In genomic region chr5:10642367-10642766, GRCh38 we compare ENCODE assay signal across 23 cellular contexts.
DNase-seq lines count a peak whose midpoint lies in the region; ATAC-seq and TF ChIP-seq lines count a peak whose summit lies in the region.
"Had no signal": no experiment of that assay in that cellular context is flagged by ENCODE, and none has a peak within 500 bp of the region (broad histone marks: within the 10 kb centered on the region; RNA-seq: fewer than 3 reads in every experiment).

No MANE protein-coding gene starts in this region.

- no peak overlapping the region for H2BK15ac ChIP-seq in mesendoderm (replicated peaks; ENCODE audit: low read depth)

- H3K27ac ChIP-seq in neutrophil (peak overlapping the region; percentile 74), mesendoderm (ENCODE audit: low read depth, low read length) (no peak overlapping the region)
- H3K27ac ChIP-seq: BLaER1 treated with 17β-estradiol and CSF1 and Interleukin-3, amounts not matched to agents 10 nM and 100 nM; SJCRH30 had no signal

- H3K27me3 Mint-ChIP-seq in natural killer cell treated with Interleukin-12 subunit alpha and Interleukin-12 subunit beta and Interleukin-15 and Interleukin-18, amount 100 ng/mL, for 72 hours = peaks cover 0 to 2% of the 10 kb centered on the region in 2 donors
- no peaks in the 10 kb centered on the region for H3K27me3 Mint-ChIP-seq in natural killer cell (ENCODE audit: low read depth in 2 of 2)
- H3K27me3 Mint-ChIP-seq in activated T-helper 1 cell treated with anti-CD3 and anti-CD28 coated beads, Interleukin-12 subunit alpha, Interleukin-12 subunit beta, Interleukin-2, Interleukin-4 antibody, amounts not matched to agents 30 ng/mL and 10 ng/mL and 1 ng/mL, durations not matched to agents 14 hours and 24 hours and 36 hours (ENCODE audit: insufficient read depth) = no peaks in the 10 kb centered on the region
- H3K27me3 Mint-ChIP-seq: CD4-positive, alpha-beta memory T cell had no signal

- H3K27ac Mint-ChIP-seq in natural killer cell treated with Interleukin-12 subunit alpha and Interleukin-12 subunit beta and Interleukin-15 and Interleukin-18, amount 100 ng/mL, for 72 hours = peak overlapping the region; percentile 11 to 17
- no peak overlapping the region for H3K27ac Mint-ChIP-seq in natural killer cell
- peak overlapping the region; percentile 31 for H3K27ac Mint-ChIP-seq in activated T-helper 1 cell treated with anti-CD3 and anti-CD28 coated beads, Interleukin-12 subunit alpha, Interleukin-12 subunit beta, Interleukin-2, Interleukin-4 antibody, amounts not matched to agents 30 ng/mL and 10 ng/mL and 1 ng/mL, durations not matched to agents 14 hours and 24 hours and 36 hours

- intact Hi-C loops in natural killer cell (cut with micrococcal nuclease) = no loop called here
- intact Hi-C loops in activated T-helper 1 cell treated with anti-CD3 and anti-CD28 coated beads, Interleukin-12 subunit alpha, Interleukin-12 subunit beta, Interleukin-2, Interleukin-4 antibody, amounts not matched to agents 30 ng/mL and 10 ng/mL and 1 ng/mL, durations not matched to agents 14 hours and 24 hours and 36 hours (cut with micrococcal nuclease) = no loop called here

- peaks cover 1% of the 10 kb centered on the region for H3K79me1 ChIP-seq in mesendoderm (ENCODE audit: low read length)

- no peak overlapping the region for H2BK5ac ChIP-seq in mesendoderm (ENCODE audit: low read length)

- H3K4me3 ChIP-seq in neutrophil (ENCODE audit: low read depth in 1 of 2, low read length in 1 of 2) (no peak overlapping the region), mesendoderm (ENCODE audit: low read length) (no peak overlapping the region)
- H3K4me3 ChIP-seq: BLaER1 treated with 17β-estradiol and CSF1 and Interleukin-3, amounts not matched to agents 10 nM and 100 nM; MG63; SJCRH30 had no signal

- no peak overlapping the region for H3K18ac ChIP-seq in mesendoderm (ENCODE audit: low read length)

- H3K9ac ChIP-seq in mesendoderm (ENCODE audit: low read length) = no peak overlapping the region
- H3K9ac ChIP-seq: BLaER1 treated with 17β-estradiol and CSF1 and Interleukin-3, amounts not matched to agents 10 nM and 100 nM had no signal

- no peak overlapping the region for H2AK5ac ChIP-seq in mesendoderm (ENCODE audit: low read length)

- H3K23ac ChIP-seq in mesendoderm (ENCODE audit: low read length) = no peak overlapping the region

- H4K8ac ChIP-seq in mesendoderm (ENCODE audit: low read depth, low read length) = no peak overlapping the region

- ATAC-seq in natural killer cell treated with Interleukin-12 subunit alpha and Interleukin-12 subunit beta and Interleukin-15 and Interleukin-18, amount 100 ng/mL, for 72 hours = no peak
- no peak for ATAC-seq in natural killer cell
- ATAC-seq: PC-3, SK-N-SH treated with all-trans-retinoic acid at 6 μM for 48 hours had no signal

- no peak overlapping the region for H2BK120ac ChIP-seq in mesendoderm (ENCODE audit: low read depth, low read length)

- peaks cover 21 to 26% of the 10 kb centered on the region in 2 experiments for H3K4me1 ChIP-seq in neutrophil (ENCODE audit: control insufficient read depth in 1 of 2, insufficient read depth in 1 of 2, low read depth in 1 of 2, low read length in 1 of 2)
- H3K4me1 ChIP-seq in mesendoderm (ENCODE audit: control insufficient read depth, low read depth, low read length) = peaks cover 3% of the 10 kb centered on the region
- H3K4me1 ChIP-seq: SJCRH30 had no signal

- no CpG with 5 or more reads among the region's 7 CpGs for WGBS in mesendoderm (ENCODE audit: extremely low coverage, insufficient coverage, low lambda C conversion rate)

- H3K27me3 ChIP-seq in neutrophil (no peaks in the 10 kb centered on the region), mesendoderm (ENCODE audit: insufficient read depth, low read length, poor library complexity) (no peaks in the 10 kb centered on the region)
- H3K27me3 ChIP-seq: BLaER1 treated with 17β-estradiol and CSF1 and Interleukin-3, amounts not matched to agents 10 nM and 100 nM; MG63; SJCRH30 had no signal

- H3K56ac ChIP-seq in mesendoderm (ENCODE audit: low read length) = no peak overlapping the region

- no peak overlapping the region for H4K5ac ChIP-seq in mesendoderm (ENCODE audit: low read length)

- H3K4me1 Mint-ChIP-seq in natural killer cell treated with Interleukin-12 subunit alpha and Interleukin-12 subunit beta and Interleukin-15 and Interleukin-18, amount 100 ng/mL, for 72 hours (ENCODE audit: low read depth in 2 of 2) = peaks cover 24 to 32% of the 10 kb centered on the region in 2 donors
- peaks cover 9 to 33% of the 10 kb centered on the region in 2 donors for H3K4me1 Mint-ChIP-seq in natural killer cell
- H3K4me1 Mint-ChIP-seq in activated T-helper 1 cell treated with anti-CD3 and anti-CD28 coated beads, Interleukin-12 subunit alpha, Interleukin-12 subunit beta, Interleukin-2, Interleukin-4 antibody, amounts not matched to agents 30 ng/mL and 10 ng/mL and 1 ng/mL, durations not matched to agents 14 hours and 24 hours and 36 hours (ENCODE audit: low read depth) = peaks cover 47% of the 10 kb centered on the region

- no peak overlapping the region for H3K4ac ChIP-seq in mesendoderm (ENCODE audit: low read depth, low read length)

- peaks cover 17% of the 10 kb centered on the region for H3K36me3 Mint-ChIP-seq in natural killer cell treated with Interleukin-12 subunit alpha and Interleukin-12 subunit beta and Interleukin-15 and Interleukin-18, amount 100 ng/mL, for 72 hours
- H3K36me3 Mint-ChIP-seq in natural killer cell = no peaks in the 10 kb centered on the region
- peaks cover 28% of the 10 kb centered on the region for H3K36me3 Mint-ChIP-seq in activated T-helper 1 cell treated with anti-CD3 and anti-CD28 coated beads, Interleukin-12 subunit alpha, Interleukin-12 subunit beta, Interleukin-2, Interleukin-4 antibody, amounts not matched to agents 30 ng/mL and 10 ng/mL and 1 ng/mL, durations not matched to agents 14 hours and 24 hours and 36 hours (ENCODE audit: low read depth)

- no peak overlapping the region for H3K4me3 Mint-ChIP-seq in natural killer cell treated with Interleukin-12 subunit alpha and Interleukin-12 subunit beta and Interleukin-15 and Interleukin-18, amount 100 ng/mL, for 72 hours
- no peak overlapping the region for H3K4me3 Mint-ChIP-seq in natural killer cell
- H3K4me3 Mint-ChIP-seq in activated T-helper 1 cell treated with anti-CD3 and anti-CD28 coated beads, Interleukin-12 subunit alpha, Interleukin-12 subunit beta, Interleukin-2, Interleukin-4 antibody, amounts not matched to agents 30 ng/mL and 10 ng/mL and 1 ng/mL, durations not matched to agents 14 hours and 24 hours and 36 hours = no peak overlapping the region
- H3K4me3 Mint-ChIP-seq: CD4-positive, alpha-beta memory T cell had no signal

- H3K9me3 Mint-ChIP-seq in natural killer cell treated with Interleukin-12 subunit alpha and Interleukin-12 subunit beta and Interleukin-15 and Interleukin-18, amount 100 ng/mL, for 72 hours = peaks cover 3% of the 10 kb centered on the region
- H3K9me3 Mint-ChIP-seq in natural killer cell = peaks cover 4% of the 10 kb centered on the region in 2 donors
- H3K9me3 Mint-ChIP-seq in activated T-helper 1 cell treated with anti-CD3 and anti-CD28 coated beads, Interleukin-12 subunit alpha, Interleukin-12 subunit beta, Interleukin-2, Interleukin-4 antibody, amounts not matched to agents 30 ng/mL and 10 ng/mL and 1 ng/mL, durations not matched to agents 14 hours and 24 hours and 36 hours = peaks cover 6% of the 10 kb centered on the region

- peaks cover 2% of the 10 kb centered on the region for H3K79me2 ChIP-seq in mesendoderm (ENCODE audit: control insufficient read depth, insufficient read depth, low read length)

- no peak overlapping the region for H3K4me2 ChIP-seq in mesendoderm (ENCODE audit: low read length)

- TF ChIP-seq CTCF in natural killer cell (IDR thresholded peaks at IDR 0.05) (no peak), neutrophil (IDR thresholded peaks at IDR 0.05) (no peak)

- H3K36me3 ChIP-seq in neutrophil = peaks cover 10% of the 10 kb centered on the region
- H3K36me3 ChIP-seq in mesendoderm (ENCODE audit: control insufficient read depth, insufficient read depth, low read length) = no peaks in the 10 kb centered on the region
- H3K36me3 ChIP-seq: SJCRH30 had no signal

- H3K9me3 ChIP-seq in neutrophil = no peaks in the 10 kb centered on the region
- H3K9me3 ChIP-seq: MG63, SJCRH30 had no signal

- DNase-seq in natural killer cell treated with Interleukin-12 subunit alpha and Interleukin-12 subunit beta and Interleukin-15 and Interleukin-18, amount 100 ng/mL, for 72 hours (ENCODE audit: low spot score) = peak; percentile 12
- DNase-seq in natural killer cell (no peak), mesendoderm (no peak), HUDEP-2 (lab: John Stamatoyannopoulos, UW; ENCODE audit: unreplicated experiment in 76 of 76) (no peak), DMS53 (lab: John Stamatoyannopoulos, UW) (no peak)
- DNase-seq in activated T-helper 1 cell treated with anti-CD3 and anti-CD28 coated beads, Interleukin-12 subunit alpha, Interleukin-12 subunit beta, Interleukin-2, Interleukin-4 antibody, amounts not matched to agents 30 ng/mL and 10 ng/mL and 1 ng/mL, durations not matched to agents 14 hours and 24 hours and 36 hours (ENCODE audit: low spot score) = no peak
- DNase-seq: CD4-positive, alpha-beta memory T cell; COR-L47; GDM1; KG1; MG63; NCI-H1105 treated with DMSO at 0.1 percent for 48 hours; NCI-H146; NCI-H1930; NCI-H2107; NCI-H524 treated with DMSO at 0.1 percent for 48 hours; NCI-H774; NK-92 treated with Interleukin-12 subunit alpha and Interleukin-12 subunit beta, amount 100 ng/mL, for 24 hours; PC-3; SJCRH30 had no signal

Comparison
In these comparisons a context has a peak if more than half of its experiments do, and no peak if none do; other contexts are left out.
1. H3K27ac Mint-ChIP-seq: peak in natural killer cell treated with Interleukin-12 subunit alpha and Interleukin-12 subunit beta and Interleukin-15 and Interleukin-18, amount 100 ng/mL, for 72 hours (2 of 2) and activated T-helper 1 cell treated with anti-CD3 and anti-CD28 coated beads, Interleukin-12 subunit alpha, Interleukin-12 subunit beta, Interleukin-2, Interleukin-4 antibody, amounts not matched to agents 30 ng/mL and 10 ng/mL and 1 ng/mL, durations not matched to agents 14 hours and 24 hours and 36 hours (single experiment); none in natural killer cell (0 of 2).